8 cellular contexts compared by ENCODE assay signal in the genomic region with DNA sequence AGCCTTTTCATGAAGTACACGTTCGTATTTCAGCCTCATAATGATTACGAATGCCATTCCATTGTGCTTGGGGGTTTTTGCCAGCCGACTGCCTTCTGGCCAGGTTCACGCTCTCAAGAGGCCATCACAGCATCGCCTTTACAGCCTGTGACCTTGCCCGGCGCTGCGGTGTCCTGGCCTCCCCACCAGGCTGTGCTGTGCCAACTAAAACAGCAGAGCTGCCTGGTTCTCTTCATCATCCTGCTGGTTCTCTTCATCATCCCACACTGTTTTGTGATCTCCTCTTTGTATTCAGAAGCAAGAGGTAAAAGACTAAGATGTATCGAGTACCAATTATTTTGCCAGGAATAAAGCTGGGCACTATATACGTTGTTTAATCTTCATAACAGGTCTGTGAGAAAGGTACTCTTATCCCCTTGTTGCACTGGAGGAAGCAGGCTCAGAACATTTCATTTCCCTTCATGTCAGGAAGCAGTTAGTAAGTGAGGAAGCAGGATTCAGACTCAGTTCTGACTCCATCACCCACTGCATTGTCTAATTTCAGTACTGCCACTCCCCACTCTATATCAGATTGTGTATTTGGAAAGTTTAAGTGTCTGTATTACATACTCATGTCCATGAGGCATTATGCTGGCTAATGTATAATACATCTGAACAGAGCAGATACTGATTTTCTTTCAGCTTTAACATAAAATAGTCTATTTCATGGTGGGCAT.
DNase-seq lines count a peak whose midpoint lies in the region; ATAC-seq and TF ChIP-seq lines count a peak whose summit lies in the region.

No MANE protein-coding gene starts in this region.

- CTCF ChIA-PET in activated naive CD4-positive, alpha-beta T cell treated with anti-CD3 and anti-CD28 coated beads, Interleukin-2, amount 10 ng/mL, durations not matched to agents 7 days and 5 days (lab: Charles Lee), result interaction anchor here (0.9 to 2.1 kb wide), 5 partner anchors 8 to 374 kb away, joined by 3 to 13 read pairs (median 3); no protein-coding TSS in a partner anchor

- H3K4me1 Mint-ChIP-seq in activated naive CD4-positive, alpha-beta T cell treated with anti-CD3 and anti-CD28 coated beads, Interleukin-2, amount 10 ng/mL, durations not matched to agents 7 days and 5 days, result peaks cover 11% of the 10 kb centered on the region

- H3K9me3 Mint-ChIP-seq in activated naive CD4-positive, alpha-beta T cell treated with anti-CD3 and anti-CD28 coated beads, Interleukin-2, amount 10 ng/mL, durations not matched to agents 7 days and 5 days, result no peaks in the 10 kb centered on the region

- H3K4me3 ChIP-seq in NT2/D1 (ENCODE audit: insufficient read length, low read depth), result no peak overlapping the region

- peaks cover under 1% of the 10 kb centered on the region; the same call in 1 of the 2 replicates for H3K9me3 ChIP-seq in NT2/D1 (ENCODE audit: insufficient read depth, low read length)

- no peak overlapping the region for H3K4me3 Mint-ChIP-seq in activated naive CD4-positive, alpha-beta T cell treated with anti-CD3 and anti-CD28 coated beads, Interleukin-2, amount 10 ng/mL, durations not matched to agents 7 days and 5 days

- peaks cover 2% of the 10 kb centered on the region for H3K36me3 Mint-ChIP-seq in activated naive CD4-positive, alpha-beta T cell treated with anti-CD3 and anti-CD28 coated beads, Interleukin-2, amount 10 ng/mL, durations not matched to agents 7 days and 5 days

- ATAC-seq in HG02840 (IDR thresholded peaks at IDR 0.05; ENCODE audit: low FRiP score, unreplicated experiment) (no peak), HG03521 (IDR thresholded peaks at IDR 0.05; ENCODE audit: unreplicated experiment) (no peak)

- peak; percentile 22; the same call in 1 of the 2 replicates for TF ChIP-seq CTCF in C4-2B (conservative IDR thresholded peaks at IDR 0.05)

- H3K27me3 ChIP-seq in NT2/D1 (ENCODE audit: insufficient read depth, insufficient read length), result no peaks in the 10 kb centered on the region

- H3K4me1 ChIP-seq in NT2/D1 (ENCODE audit: insufficient read depth, insufficient read length), result no peaks in the 10 kb centered on the region

- no peak overlapping the region for H3K27ac Mint-ChIP-seq in activated naive CD4-positive, alpha-beta T cell treated with anti-CD3 and anti-CD28 coated beads, Interleukin-2, amount 10 ng/mL, durations not matched to agents 7 days and 5 days

- DNase-seq in NT2/D1 (ENCODE audit: low read depth, low spot score), result peak; percentile 13
- peak; percentile 62 for DNase-seq in activated naive CD4-positive, alpha-beta T cell treated with anti-CD3 and anti-CD28 coated beads, Interleukin-2, amount 10 ng/mL, durations not matched to agents 7 days and 5 days
- peak; percentile 53 for DNase-seq in iPS-NIHi11 (ENCODE audit: low spot score)
- peak; percentile 6 to 9 for DNase-seq in stimulated activated CD8-positive, alpha-beta memory T cell treated with anti-CD3 and anti-CD28 coated beads, Interleukin-4, amount 100 ng/mL, for 4 hours (ENCODE audit: low read depth in 2 of 2, low spot score in 1 of 2)
- DNase-seq in RKO (ENCODE audit: low spot score), result no peak

- H3K27me3 Mint-ChIP-seq in activated naive CD4-positive, alpha-beta T cell treated with anti-CD3 and anti-CD28 coated beads, Interleukin-2, amount 10 ng/mL, durations not matched to agents 7 days and 5 days, result no peaks in the 10 kb centered on the region

- no peak overlapping the region for H3K9ac ChIP-seq in NT2/D1 (ENCODE audit: insufficient read length, low read depth)

- no peaks in the 10 kb centered on the region for H3K36me3 ChIP-seq in NT2/D1 (ENCODE audit: insufficient read depth, insufficient read length, low read length)

- H3K27ac ChIP-seq in C4-2B, result no peak overlapping the region
